In the genomic region with DNA sequence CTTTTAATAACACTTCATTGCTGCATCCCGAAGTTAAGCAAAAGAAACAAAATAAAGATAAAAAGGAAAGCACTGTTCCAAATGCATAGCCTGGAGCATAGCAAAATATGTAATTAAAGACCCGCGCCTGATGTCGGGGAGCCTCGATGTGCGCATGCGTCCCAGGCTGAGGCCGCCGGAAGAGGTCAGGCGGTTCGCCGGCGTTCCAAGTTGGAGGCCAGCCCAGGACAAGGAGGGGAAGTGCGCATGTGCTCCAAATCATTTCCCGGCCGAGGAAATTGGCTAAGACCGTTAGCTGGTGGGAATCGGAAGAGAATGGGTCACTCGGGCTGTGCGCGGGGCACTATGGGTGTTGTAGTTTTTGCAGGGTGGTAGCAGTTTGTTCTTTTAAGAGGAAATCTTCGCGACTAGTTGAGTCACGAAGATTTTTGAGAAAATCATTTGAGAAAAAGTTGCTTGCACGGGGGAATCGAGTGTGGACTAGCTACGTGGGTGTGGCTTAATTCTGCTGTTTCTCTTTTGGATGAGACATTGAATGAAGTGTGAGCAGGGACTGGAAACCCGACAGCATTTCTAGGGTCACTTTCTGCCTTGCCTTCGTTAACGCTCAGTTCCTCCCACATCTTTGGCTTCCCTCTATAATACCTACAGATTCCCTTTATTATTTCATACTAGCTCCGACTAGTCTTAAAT, we compare ENCODE assay signal across 8 cellular contexts. TPM values are rescaled to one million over a fixed set of nuclear protein-coding genes. Genes with fewer than 3 reads are reported as not detected.
DNase-seq lines count a peak whose midpoint lies in the region.

No MANE protein-coding gene starts in this region.

- H3K36me3 Mint-ChIP-seq in activated naive CD8-positive, alpha-beta T cell: no peaks in the 10 kb centered on the region

- peak overlapping the region; percentile 95 for H3K4me3 Mint-ChIP-seq in activated naive CD8-positive, alpha-beta T cell

- H3K27me3 ChIP-seq in subcutaneous abdominal adipose tissue (ENCODE audit: control insufficient read depth in 5 of 5, insufficient read depth in 4 of 5, low read length in 5 of 5): peaks cover 0 to 3% (median 0%) of the 10 kb centered on the region in 5 donors

- no peaks in the 10 kb centered on the region for H3K9me3 Mint-ChIP-seq in activated naive CD8-positive, alpha-beta T cell (ENCODE audit: low read depth)

- H3K4me1 Mint-ChIP-seq in activated naive CD8-positive, alpha-beta T cell (ENCODE audit: low read depth): peaks cover 25% of the 10 kb centered on the region

- peaks cover 8 to 53% (median 31%) of the 10 kb centered on the region in 5 donors for H3K4me1 ChIP-seq in subcutaneous abdominal adipose tissue (ENCODE audit: control insufficient read depth in 5 of 5, insufficient read depth in 5 of 5, low read length in 5 of 5)

- H3K4me3 ChIP-seq in subcutaneous abdominal adipose tissue (ENCODE audit: low read depth in 1 of 5, low read length in 5 of 5): peak overlapping the region; percentile 58 to 81 (median 66)

- no peaks in the 10 kb centered on the region for H3K27me3 Mint-ChIP-seq in activated naive CD8-positive, alpha-beta T cell

- H3K27ac ChIP-seq in KOPT-K1 (ENCODE audit: low read depth, low read length, poor library complexity, severe bottlenecking) (peak overlapping the region; percentile 68), subcutaneous abdominal adipose tissue (ENCODE audit: low read depth, low read length) (peak overlapping the region; percentile 69)

- H3K36me3 ChIP-seq in KOPT-K1 (ENCODE audit: insufficient read depth, low read length): no peaks in the 10 kb centered on the region
- H3K36me3 ChIP-seq in subcutaneous abdominal adipose tissue (ENCODE audit: control insufficient read depth in 5 of 5, insufficient read depth in 5 of 5, low read length in 5 of 5): no peaks in the 10 kb centered on the region

- peak; percentile 0 for DNase-seq in NCI-H345 (lab: John Stamatoyannopoulos, UW)
- no peak for DNase-seq in NCI-H345 treated with DMSO at 0.1 percent for 48 hours (lab: John Stamatoyannopoulos, UW; ENCODE audit: unreplicated experiment)
- DNase-seq in SKM-1 treated with dmso at 0.1 percent for 144 hours (lab: John Stamatoyannopoulos, UW; ENCODE audit: unreplicated experiment): peak; percentile 87
- DNase-seq in glomerular endothelial cell (ENCODE audit: extremely low read depth, low read depth, low spot score): peak; percentile 85
- DNase-seq in nucleus accumbens (lab: John Stamatoyannopoulos, UW): peak in 55 of 56 donors; percentile 46 to 96 (median 89)

- peak overlapping the region; percentile 88 for H3K27ac Mint-ChIP-seq in activated naive CD8-positive, alpha-beta T cell

- H3K9me3 ChIP-seq in KOPT-K1 (ENCODE audit: insufficient read depth, low read length, poor library complexity, severe bottlenecking) (no peaks in the 10 kb centered on the region), subcutaneous abdominal adipose tissue (ENCODE audit: control insufficient read depth in 5 of 5, low read length in 5 of 5) (no peaks in the 10 kb centered on the region)

- H3K9ac ChIP-seq in subcutaneous abdominal adipose tissue (ENCODE audit: low read length in 5 of 5): peak overlapping the region in 4 of 5 donors; percentile 41 to 57 (median 54)

RNA-seq across cellular contexts. Expression of a gene that starts 31.0 kb away (rescaled TPM):
- total RNA-seq in glomerular endothelial cell: 0.06 TPM in 1 of 2 replicates, not detected in the other
